In the genomic region with DNA sequence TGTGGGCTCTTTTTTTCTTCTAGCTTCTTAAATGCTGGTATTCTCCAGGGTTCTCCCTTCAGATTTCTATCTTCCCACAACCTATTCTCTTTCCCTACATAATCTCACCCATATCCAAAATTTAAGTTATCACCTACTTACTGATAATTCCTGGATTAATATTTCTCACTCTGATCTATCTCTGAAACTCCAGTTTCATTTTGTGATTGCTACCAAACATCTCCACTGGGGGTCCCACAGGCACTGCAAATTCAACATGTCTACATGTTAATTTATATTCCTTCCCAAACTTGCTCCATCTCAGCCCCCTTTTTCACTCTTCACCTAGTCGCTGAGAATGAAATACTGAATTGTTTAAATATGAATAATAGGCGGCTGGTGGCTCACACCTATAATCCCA, we compare ENCODE assay signal across 1 cellular context.
TF ChIP-seq lines count a peak whose summit lies in the region.

No MANE protein-coding gene starts in this region.

TF ChIP-seq in GM12878, 131 proteins besides CTCF, POLR2A, EP300 and RAD21:
- TF ChIP-seq, protein P1, sequence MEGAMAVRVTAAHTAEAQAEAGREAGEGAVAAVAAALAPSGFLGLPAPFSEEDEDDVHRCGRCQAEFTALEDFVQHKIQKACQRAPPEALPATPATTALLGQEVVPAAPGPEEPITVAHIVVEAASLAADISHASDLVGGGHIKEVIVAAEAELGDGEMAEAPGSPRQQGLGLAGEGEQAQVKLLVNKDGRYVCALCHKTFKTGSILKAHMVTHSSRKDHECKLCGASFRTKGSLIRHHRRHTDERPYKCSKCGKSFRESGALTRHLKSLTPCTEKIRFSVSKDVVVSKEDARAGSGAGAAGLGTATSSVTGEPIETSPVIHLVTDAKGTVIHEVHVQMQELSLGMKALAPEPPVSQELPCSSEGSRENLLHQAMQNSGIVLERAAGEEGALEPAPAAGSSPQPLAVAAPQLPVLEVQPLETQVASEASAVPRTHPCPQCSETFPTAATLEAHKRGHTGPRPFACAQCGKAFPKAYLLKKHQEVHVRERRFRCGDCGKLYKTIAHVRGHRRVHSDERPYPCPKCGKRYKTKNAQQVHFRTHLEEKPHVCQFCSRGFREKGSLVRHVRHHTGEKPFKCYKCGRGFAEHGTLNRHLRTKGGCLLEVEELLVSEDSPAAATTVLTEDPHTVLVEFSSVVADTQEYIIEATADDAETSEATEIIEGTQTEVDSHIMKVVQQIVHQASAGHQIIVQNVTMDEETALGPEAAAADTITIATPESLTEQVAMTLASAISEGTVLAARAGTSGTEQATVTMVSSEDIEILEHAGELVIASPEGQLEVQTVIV (IDR thresholded peaks at IDR 0.05; ENCODE audit: borderline replicate concordance, partially characterized antibody): no peak
- TF ChIP-seq, protein P2, sequence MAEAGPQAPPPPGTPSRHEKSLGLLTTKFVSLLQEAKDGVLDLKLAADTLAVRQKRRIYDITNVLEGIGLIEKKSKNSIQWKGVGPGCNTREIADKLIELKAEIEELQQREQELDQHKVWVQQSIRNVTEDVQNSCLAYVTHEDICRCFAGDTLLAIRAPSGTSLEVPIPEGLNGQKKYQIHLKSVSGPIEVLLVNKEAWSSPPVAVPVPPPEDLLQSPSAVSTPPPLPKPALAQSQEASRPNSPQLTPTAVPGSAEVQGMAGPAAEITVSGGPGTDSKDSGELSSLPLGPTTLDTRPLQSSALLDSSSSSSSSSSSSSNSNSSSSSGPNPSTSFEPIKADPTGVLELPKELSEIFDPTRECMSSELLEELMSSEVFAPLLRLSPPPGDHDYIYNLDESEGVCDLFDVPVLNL (IDR thresholded peaks at IDR 0.05; ENCODE audit: low read depth, low read length): no peak
- no peak for TF ChIP-seq HCFC1 (IDR thresholded peaks at IDR 0.05; ENCODE audit: low read length)
- TF ChIP-seq SMC3 (IDR thresholded peaks at IDR 0.05; ENCODE audit: borderline replicate concordance, low read length): peak; percentile 55; the same call in 1 of the 2 replicates
- no peak for TF ChIP-seq BRCA1 (IDR thresholded peaks at IDR 0.05; ENCODE audit: low read depth, low read length)
- TF ChIP-seq GATAD2B (conservative IDR thresholded peaks at IDR 0.05; ENCODE audit: low read depth): no peak
- 0 out of 2 replicates have a peak, but pooled peaks have one; percentile 18 for TF ChIP-seq NBN (IDR thresholded peaks at IDR 0.05)
- TF ChIP-seq RAD51 (IDR thresholded peaks at IDR 0.05): no peak
